9 cellular contexts compared by ENCODE assay signal in the genomic region with DNA sequence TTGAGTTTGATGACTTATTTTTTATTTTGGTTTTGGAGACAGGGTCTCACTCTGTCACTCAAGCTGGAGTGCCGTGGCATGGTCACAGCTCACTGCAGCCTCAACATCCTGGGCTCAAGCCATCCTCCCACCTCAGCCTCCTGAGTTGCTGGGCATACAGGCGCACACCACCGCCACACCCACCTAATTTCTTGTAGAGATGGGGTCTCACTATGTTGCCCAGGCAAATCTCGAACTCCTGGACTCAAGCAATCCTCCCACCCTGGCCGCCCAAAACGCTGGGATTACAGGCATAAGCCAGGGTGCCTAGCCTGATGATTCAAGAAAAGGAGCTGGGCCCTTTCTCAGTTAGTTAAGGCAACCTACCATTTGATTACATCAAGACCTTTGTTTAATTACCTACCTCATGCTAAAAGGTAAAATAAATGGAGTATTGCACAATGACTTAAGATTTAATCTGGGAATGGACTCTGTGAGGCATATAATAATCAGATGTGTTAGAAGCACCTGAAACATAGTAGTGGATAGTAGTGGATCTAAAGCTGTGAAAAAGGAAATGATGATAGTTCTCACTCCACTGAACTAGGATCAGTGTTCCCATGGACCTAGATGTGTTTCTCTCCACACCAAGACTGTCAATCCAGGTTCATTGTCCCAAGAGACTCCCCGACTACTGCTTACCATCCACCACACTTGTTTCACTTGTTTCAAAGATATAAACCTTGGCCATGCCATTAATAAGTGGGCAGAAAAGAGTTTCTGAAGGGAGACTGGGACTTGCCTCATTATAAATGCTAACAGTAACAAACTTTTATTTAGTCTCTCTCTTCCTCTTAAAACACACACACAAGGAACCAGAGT. TPM values are rescaled to one million over a fixed set of nuclear protein-coding genes. Genes with fewer than 3 reads are reported as not detected.
A peak's percentile ranks its signal among the peaks of the same experiment; 100 is the strongest.
DNase-seq lines count a peak whose midpoint lies in the region.
"Had no signal": no experiment of that assay in that cellular context is flagged by ENCODE, and none has a peak within 500 bp of the region (broad histone marks: within the 10 kb centered on the region; RNA-seq: fewer than 3 reads in every experiment).

No MANE protein-coding gene starts in this region.

- H3K4me1 ChIP-seq in ACC112 (ENCODE audit: control insufficient read depth, insufficient read depth, low read length, unreplicated experiment) = peaks cover 22% of the 10 kb centered on the region
- peaks cover 26% of the 10 kb centered on the region for H3K4me1 ChIP-seq in HUES48 (ENCODE audit: control insufficient read depth, insufficient read depth, low read length)
- peaks cover 2 to 24% of the 10 kb centered on the region in 2 donors for H3K4me1 ChIP-seq in mucosa of rectum (ENCODE audit: control insufficient read depth in 2 of 2, insufficient read depth in 2 of 2, low read length in 2 of 2)

- peak overlapping the region; percentile 96 for H3K4me3 ChIP-seq in ACC112 (ENCODE audit: low read depth, low read length)
- H3K4me3 ChIP-seq in HUES48 (ENCODE audit: low read depth, low read length) = peak overlapping the region; percentile 92
- peak overlapping the region; percentile 81 to 86 for H3K4me3 ChIP-seq in mucosa of rectum (ENCODE audit: low read length in 2 of 2)

- H3K36me3 ChIP-seq in ACC112 (ENCODE audit: insufficient read depth, low read length) (no peaks in the 10 kb centered on the region), HUES48 (ENCODE audit: control insufficient read depth, insufficient read depth, low read length) (peaks cover 5% of the 10 kb centered on the region; the same call in 1 of the 2 replicates), mucosa of rectum (ENCODE audit: control insufficient read depth in 2 of 2, insufficient read depth in 2 of 2, low read length in 2 of 2) (no peaks in the 10 kb centered on the region)

- no peaks in the 10 kb centered on the region for H3K9me3 ChIP-seq in HUES48 (ENCODE audit: control insufficient read depth, insufficient read depth, low read length)
- no peaks in the 10 kb centered on the region for H3K9me3 ChIP-seq in mucosa of rectum (ENCODE audit: control insufficient read depth in 2 of 2, low read length in 2 of 2)

- no peak overlapping the region for H3K27ac ChIP-seq in ACC112 (ENCODE audit: low read depth, low read length)
- H3K27ac ChIP-seq in HUES48 (ENCODE audit: low read depth, low read length) = no peak overlapping the region
- H3K27ac ChIP-seq in mucosa of rectum (ENCODE audit: low read depth in 2 of 2, low read length in 2 of 2) = no peak overlapping the region

- H3K9ac ChIP-seq in HUES48 (ENCODE audit: low read depth, low read length) (0 out of 2 replicates have a peak overlapping the region, but pooled peaks have one; percentile 95), mucosa of rectum (ENCODE audit: low read depth in 1 of 2, low read length in 2 of 2) (peak overlapping the region; percentile 89 to 91)

- H3K27me3 ChIP-seq in ACC112 (ENCODE audit: insufficient read depth, low read length) (no peaks in the 10 kb centered on the region), HUES48 (ENCODE audit: control insufficient read depth, insufficient read depth, low read length) (no peaks in the 10 kb centered on the region), mucosa of rectum (ENCODE audit: control insufficient read depth in 2 of 2, insufficient read depth in 2 of 2, low read length in 2 of 2) (peaks cover 0 to 2% of the 10 kb centered on the region in 2 donors)

- peaks cover 53% of the 10 kb centered on the region for H3K79me2 ChIP-seq in ACC112 (ENCODE audit: control insufficient read depth, insufficient read depth, low read length, unreplicated experiment)

- DNase-seq in dermis blood vessel endothelial cell (peak; percentile 15), 8988T (no peak), COR-L47 (lab: John Stamatoyannopoulos, UW) (no peak), DMS153 treated with DMSO at 0.1 percent for 48 hours (lab: John Stamatoyannopoulos, UW; ENCODE audit: unreplicated experiment) (no peak), germinal center (ENCODE audit: low spot score) (no peak)
- DNase-seq: activated CD8-positive, alpha-beta memory T cell treated with anti-CD3 and anti-CD28 coated beads, Interleukin-2, amount 50 U/mL, for 4 hours had no signal

- H2AFZ ChIP-seq in ACC112 (ENCODE audit: low read length, unreplicated experiment) = peak overlapping the region; percentile 93

RNA-seq across cellular contexts. Expression of a gene that starts 2.1 kb away (rescaled TPM):
- total RNA-seq in dermis blood vessel endothelial cell = 56.0 and 71.9 TPM in 2 replicates
